In the genomic region with DNA sequence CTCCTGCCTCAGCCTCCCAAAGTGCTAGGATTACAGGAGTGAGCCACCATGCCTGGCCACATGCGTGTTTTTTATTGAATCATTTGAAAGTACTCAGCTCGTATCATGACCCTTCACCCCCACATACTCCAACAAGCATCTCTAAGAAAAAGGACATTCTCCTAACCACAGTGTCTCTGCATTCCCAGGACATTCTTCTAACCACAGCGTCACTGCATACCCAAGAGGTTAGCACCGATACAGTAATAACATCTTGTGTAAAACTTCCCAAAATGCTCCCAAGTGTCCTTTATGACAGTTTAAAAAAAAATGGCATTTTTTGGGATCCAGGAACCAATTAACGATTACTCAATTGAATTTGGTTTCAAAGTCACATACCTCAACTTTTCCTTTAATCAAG, we compare ENCODE assay signal across 13 cellular contexts. TPM values are rescaled to one million over a fixed set of nuclear protein-coding genes. Genes with fewer than 3 reads are reported as not detected.
DNase-seq lines count a peak whose midpoint lies in the region; ATAC-seq, FAIRE-seq and TF ChIP-seq lines count a peak whose summit lies in the region.
"Had no signal": no experiment of that assay in that cellular context is flagged by ENCODE, and none has a peak within 500 bp of the region (broad histone marks: within the 10 kb centered on the region; RNA-seq: fewer than 3 reads in every experiment).

No MANE protein-coding gene starts in this region.

- CTCF ChIA-PET in activated naive CD4-positive, alpha-beta T cell treated with anti-CD3 and anti-CD28 coated beads, Interleukin-2, amount 10 ng/mL, durations not matched to agents 7 days and 5 days (lab: Charles Lee): no interaction called here

- no peaks in the 10 kb centered on the region for H3K36me3 ChIP-seq in breast epithelium
- H3K36me3 ChIP-seq in right lobe of liver: no peaks in the 10 kb centered on the region

- H3K27me3 ChIP-seq in breast epithelium (no peaks in the 10 kb centered on the region), right lobe of liver (no peaks in the 10 kb centered on the region)

- H3K27ac ChIP-seq in breast epithelium: peak overlapping the region; percentile 72 to 83
- H3K27ac ChIP-seq in right lobe of liver: peak overlapping the region; percentile 78 to 91 (median 83)

- H3K9me3 ChIP-seq in breast epithelium (no peaks in the 10 kb centered on the region), right lobe of liver (no peaks in the 10 kb centered on the region)

- no peak for DNase-seq in activated naive CD4-positive, alpha-beta T cell treated with anti-CD3 and anti-CD28 coated beads, Interleukin-2, amount 10 ng/mL, durations not matched to agents 7 days and 5 days
- DNase-seq in breast epithelium (ENCODE audit: low spot score in 2 of 2): no peak
- DNase-seq in right lobe of liver: no peak
- DNase-seq in urothelium cell line (ENCODE audit: low spot score): peak; percentile 63
- no peak for DNase-seq in germinal center (ENCODE audit: low spot score)
- no peak for DNase-seq in activated CD4-positive, alpha-beta T cell treated with anti-CD3 and anti-CD28 coated beads, Interleukin-2, amount 50 U/mL, for 4 hours
- DNase-seq: 8988T; activated naive CD8-positive, alpha-beta T cell treated with anti-CD3 and anti-CD28 coated beads for 36 hours; GOT3; stimulated activated naive CD4-positive, alpha-beta T cell treated with Interleukin-2 at 50 U/mL for 16 hours had no signal

- TF ChIP-seq POLR2A in breast epithelium (IDR thresholded peaks at IDR 0.05) (no peak), right lobe of liver (IDR thresholded peaks at IDR 0.05) (no peak)

- no peak overlapping the region for H3K4me3 Mint-ChIP-seq in activated naive CD4-positive, alpha-beta T cell treated with anti-CD3 and anti-CD28 coated beads, Interleukin-2, amount 50 U/mL, for 24 hours
- H3K4me3 Mint-ChIP-seq in activated naive CD4-positive, alpha-beta T cell treated with anti-CD3 and anti-CD28 coated beads, Interleukin-2, amount 10 ng/mL, durations not matched to agents 7 days and 5 days: no peak overlapping the region
- H3K4me3 Mint-ChIP-seq: activated naive CD8-positive, alpha-beta T cell treated with anti-CD3 and anti-CD28 coated beads for 36 hours had no signal

- H3K27ac Mint-ChIP-seq in activated naive CD4-positive, alpha-beta T cell treated with anti-CD3 and anti-CD28 coated beads, Interleukin-2, amount 50 U/mL, for 24 hours: peak overlapping the region; percentile 10
- H3K27ac Mint-ChIP-seq in activated naive CD4-positive, alpha-beta T cell treated with anti-CD3 and anti-CD28 coated beads, Interleukin-2, amount 10 ng/mL, durations not matched to agents 7 days and 5 days: no peak overlapping the region
- H3K27ac Mint-ChIP-seq: activated naive CD8-positive, alpha-beta T cell treated with anti-CD3 and anti-CD28 coated beads for 36 hours had no signal

- intact Hi-C loops in breast epithelium (cut with DNase I; ENCODE audit: low total_unique reads) (no loop called here), right lobe of liver (cut with DNase I) (no loop called here)

- H3K36me3 Mint-ChIP-seq in activated naive CD4-positive, alpha-beta T cell treated with anti-CD3 and anti-CD28 coated beads, Interleukin-2, amount 50 U/mL, for 24 hours: no peaks in the 10 kb centered on the region
- H3K36me3 Mint-ChIP-seq in activated naive CD4-positive, alpha-beta T cell treated with anti-CD3 and anti-CD28 coated beads, Interleukin-2, amount 10 ng/mL, durations not matched to agents 7 days and 5 days: no peaks in the 10 kb centered on the region

- H3K4me1 Mint-ChIP-seq in activated naive CD4-positive, alpha-beta T cell treated with anti-CD3 and anti-CD28 coated beads, Interleukin-2, amount 50 U/mL, for 24 hours: peaks cover 53% of the 10 kb centered on the region
- peaks cover under 1% of the 10 kb centered on the region for H3K4me1 Mint-ChIP-seq in activated naive CD4-positive, alpha-beta T cell treated with anti-CD3 and anti-CD28 coated beads, Interleukin-2, amount 10 ng/mL, durations not matched to agents 7 days and 5 days

- no peak for ATAC-seq in right lobe of liver
- ATAC-seq in HG02981 (IDR thresholded peaks at IDR 0.05; ENCODE audit: unreplicated experiment): no peak
- ATAC-seq: K562 had no signal

- H3K4me3 ChIP-seq in breast epithelium (no peak overlapping the region), right lobe of liver (no peak overlapping the region)
- H3K4me3 ChIP-seq: K562 had no signal

- H3K9me3 Mint-ChIP-seq in activated naive CD4-positive, alpha-beta T cell treated with anti-CD3 and anti-CD28 coated beads, Interleukin-2, amount 50 U/mL, for 24 hours: no peaks in the 10 kb centered on the region
- no peaks in the 10 kb centered on the region for H3K9me3 Mint-ChIP-seq in activated naive CD4-positive, alpha-beta T cell treated with anti-CD3 and anti-CD28 coated beads, Interleukin-2, amount 10 ng/mL, durations not matched to agents 7 days and 5 days
- H3K9me3 Mint-ChIP-seq: activated naive CD8-positive, alpha-beta T cell treated with anti-CD3 and anti-CD28 coated beads for 36 hours had no signal

- TF ChIP-seq CTCF in breast epithelium (IDR thresholded peaks at IDR 0.05): no peak
- TF ChIP-seq CTCF in right lobe of liver (IDR thresholded peaks at IDR 0.05): no peak

- 81% methylated on average over 5 of the region's 5 CpGs for WGBS in right lobe of liver (ENCODE audit: insufficient coverage, low coverage, low lambda C conversion rate, missing lambda C conversion rate)

- H3K27me3 Mint-ChIP-seq in activated naive CD4-positive, alpha-beta T cell treated with anti-CD3 and anti-CD28 coated beads, Interleukin-2, amount 50 U/mL, for 24 hours: no peaks in the 10 kb centered on the region
- no peaks in the 10 kb centered on the region for H3K27me3 Mint-ChIP-seq in activated naive CD4-positive, alpha-beta T cell treated with anti-CD3 and anti-CD28 coated beads, Interleukin-2, amount 10 ng/mL, durations not matched to agents 7 days and 5 days
- H3K27me3 Mint-ChIP-seq: activated naive CD8-positive, alpha-beta T cell treated with anti-CD3 and anti-CD28 coated beads for 36 hours had no signal

- FAIRE-seq in urothelium cell line (lab: Jason Lieb, UNC): no peak
- FAIRE-seq: K562 had no signal

- H3K4me1 ChIP-seq in breast epithelium (peaks cover 3 to 21% of the 10 kb centered on the region in 2 donors), right lobe of liver (peaks cover 0 to 62% (median 24%) of the 10 kb centered on the region in 4 donors)

RNA-seq across cellular contexts. Expression of a gene that starts 39.6 kb away (rescaled TPM):
- total RNA-seq in breast epithelium (100 to 1,000 TPM in 2 of 3 donors, 10 to 100 TPM in 1; 40.3 to 242 (median 164) TPM), right lobe of liver (100 to 1,000 TPM in 2 of 6 experiments, 10 to 100 TPM in 4; 48.4 to 109 (median 97.8) TPM)
